ENCODE assay signal across 12 cellular contexts in the genomic region with DNA sequence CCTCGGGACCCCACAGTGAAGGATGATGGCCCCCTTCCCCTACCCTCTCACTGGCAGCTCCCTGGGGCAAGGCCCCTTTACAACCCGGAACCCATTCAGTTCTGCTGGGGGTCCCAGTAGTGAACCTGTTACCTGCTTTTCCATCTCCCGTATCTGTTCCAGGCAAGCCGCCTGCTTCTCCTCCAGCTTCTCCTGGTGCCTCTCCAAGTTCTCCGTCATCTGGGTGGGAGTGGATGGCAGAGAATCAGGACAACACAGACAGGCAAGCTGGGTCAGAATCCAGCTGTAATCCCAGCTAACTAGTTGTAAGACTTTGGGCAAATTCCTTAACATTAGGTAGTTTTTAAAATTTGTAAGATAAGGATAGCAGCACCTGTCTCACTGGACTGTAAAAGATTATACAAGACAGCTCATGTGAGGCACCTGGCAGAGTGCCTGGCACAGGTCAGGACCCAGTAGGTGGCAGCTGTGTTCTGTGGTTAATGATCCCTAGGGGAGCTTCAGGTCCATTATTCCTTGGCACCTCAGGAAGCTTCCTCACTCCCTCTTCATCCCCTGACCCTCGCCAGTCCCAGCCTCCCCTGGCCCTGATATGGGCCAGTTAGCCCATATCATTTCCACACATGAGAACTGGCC. TPM values are rescaled to one million over a fixed set of nuclear protein-coding genes. Genes with fewer than 3 reads are reported as not detected.
DNase-seq lines count a peak whose midpoint lies in the region; ATAC-seq, FAIRE-seq and TF ChIP-seq lines count a peak whose summit lies in the region.
"Had no signal": no experiment of that assay in that cellular context is flagged by ENCODE, and none has a peak within 500 bp of the region (broad histone marks: within the 10 kb centered on the region; RNA-seq: fewer than 3 reads in every experiment).

No MANE protein-coding gene starts in this region.

- no peak overlapping the region for H3K27ac ChIP-seq in neural progenitor cell
- H3K27ac ChIP-seq: ascending aorta, WERI-Rb-1 had no signal

- TF ChIP-seq CTCF in bronchial epithelial cell (IDR thresholded peaks at IDR 0.05; ENCODE audit: insufficient read depth, low read length, severe bottlenecking) = peak; percentile 31
- TF ChIP-seq CTCF in neural progenitor cell (IDR thresholded peaks at IDR 0.05) = no peak

- H3K27ac Mint-ChIP-seq in neural progenitor cell = peak overlapping the region; percentile 59

- H3K27me3 Mint-ChIP-seq in neural progenitor cell (ENCODE audit: insufficient read depth, low read depth) = peaks cover 25% of the 10 kb centered on the region

- no peak overlapping the region for H3K4me2 ChIP-seq in neural progenitor cell

- H3K4me1 ChIP-seq in neural progenitor cell = peaks cover 38% of the 10 kb centered on the region

- no peaks in the 10 kb centered on the region for H3K36me3 Mint-ChIP-seq in neural progenitor cell

- H3K4me1 Mint-ChIP-seq in neural progenitor cell = peaks cover 58% of the 10 kb centered on the region

- FAIRE-seq in bronchial epithelial cell (lab: Jason Lieb, UNC) = no peak

- intact Hi-C loops in posterior vena cava (cut with DNase I) = no loop called here

- H3K4me3 Mint-ChIP-seq in neural progenitor cell = peak overlapping the region; percentile 69

- H3K9me3 Mint-ChIP-seq in neural progenitor cell = no peaks in the 10 kb centered on the region

- no peak for ATAC-seq in GM18909 (IDR thresholded peaks at IDR 0.05; ENCODE audit: poor library complexity, unreplicated experiment)
- no peak for ATAC-seq in HG03196 (IDR thresholded peaks at IDR 0.05; ENCODE audit: unreplicated experiment)

- in situ Hi-C loops in Caki2 (cut with HindIII; ENCODE audit: low pct_unique_long_range_greater_than_20kb, low sequenced_read_pairs) = no loop called here

- H3K79me2 ChIP-seq in neural progenitor cell (ENCODE audit: low read depth) = no peaks in the 10 kb centered on the region

- H2AFZ ChIP-seq in neural progenitor cell (replicated peaks) = no peak overlapping the region

- no peaks in the 10 kb centered on the region for H3K36me3 ChIP-seq in bronchial epithelial cell (ENCODE audit: control insufficient read depth, insufficient read depth, low read length)
- H3K36me3 ChIP-seq in neural progenitor cell = no peaks in the 10 kb centered on the region
- H3K36me3 ChIP-seq: ascending aorta, WERI-Rb-1 had no signal

- H3K9me3 ChIP-seq in neural progenitor cell (ENCODE audit: low read depth) = no peaks in the 10 kb centered on the region
- H3K9me3 ChIP-seq: ascending aorta had no signal

- H3F3A ChIP-seq in neural progenitor cell (ENCODE audit: low read depth) = peaks cover 14% of the 10 kb centered on the region

- H3K27me3 ChIP-seq in bronchial epithelial cell (ENCODE audit: control insufficient read depth, insufficient read depth, low read length) (peaks cover 5% of the 10 kb centered on the region), neural progenitor cell (peaks cover 96% of the 10 kb centered on the region)
- H3K27me3 ChIP-seq: ascending aorta had no signal

- H4K20me1 ChIP-seq in neural progenitor cell (ENCODE audit: low read depth) = peaks cover 5% of the 10 kb centered on the region

- peak; percentile 44 for DNase-seq in Caki2 (ENCODE audit: low read depth)
- peak; percentile 74 for DNase-seq in HT-29 (ENCODE audit: low spot score)
- DNase-seq in bronchial epithelial cell (ENCODE audit: low read depth) = no peak
- no peak for DNase-seq in neural progenitor cell (ENCODE audit: low spot score)
- DNase-seq in posterior vena cava (ENCODE audit: low spot score) = no peak
- DNase-seq: activated T-cell treated with anti-CD3 and anti-CD28 coated beads, Interleukin-2, amount 50 U/mL, for 1 hour; NCI-H187 treated with DMSO at 0.1 percent for 48 hours; stimulated activated CD4-positive, alpha-beta T cell treated with anti-CD3 and anti-CD28 coated beads, Interleukin-4, amount 100 ng/mL, for 4 hours; WERI-Rb-1 had no signal

- no peak overlapping the region for H3K9ac ChIP-seq in neural progenitor cell

- no peak overlapping the region for H3K4me3 ChIP-seq in bronchial epithelial cell (ENCODE audit: low read depth, low read length)
- no peak overlapping the region for H3K4me3 ChIP-seq in neural progenitor cell
- H3K4me3 ChIP-seq: ascending aorta had no signal

RNA-seq across cellular contexts. Expression of a gene that starts 6.4 kb away (rescaled TPM):
- not detected in 2 replicates for total RNA-seq in Caki2 (2014; rRNA removed; shearing (Covaris generic); ENCODE audit: low replicate concordance)
- total RNA-seq in HT-29 (2014; rRNA removed; shearing (Covaris generic)) = not detected in 2 replicates
- total RNA-seq in bronchial epithelial cell = not detected in 2 replicates
- total RNA-seq in neural progenitor cell (ENCODE audit: low replicate concordance) = not detected in 2 replicates
- not detected for total RNA-seq in posterior vena cava
- total RNA-seq: ascending aorta had no signal

RNA-seq across cellular contexts. Expression of a gene that starts 18.5 kb away (rescaled TPM):
- not detected in 2 replicates for total RNA-seq in Caki2 (2014; rRNA removed; shearing (Covaris generic); ENCODE audit: low replicate concordance)
- 0.38 and 0.91 TPM in 2 replicates for total RNA-seq in HT-29 (2014; rRNA removed; shearing (Covaris generic))
- total RNA-seq in bronchial epithelial cell (not detected in 2 replicates), neural progenitor cell (ENCODE audit: low replicate concordance) (0.56 and 2.1 TPM in 2 replicates), posterior vena cava (10 to 100 TPM; 20.8 to 29.0 TPM)

RNA-seq across cellular contexts. Expression of a gene that starts 34.2 kb away (rescaled TPM):
- total RNA-seq in Caki2 (2014; rRNA removed; shearing (Covaris generic); ENCODE audit: low replicate concordance) = 2.6 and 4.6 TPM in 2 replicates
- 7.9 and 10.2 TPM in 2 replicates for total RNA-seq in HT-29 (2014; rRNA removed; shearing (Covaris generic))
- total RNA-seq in bronchial epithelial cell (6.3 and 6.8 TPM in 2 replicates), neural progenitor cell (ENCODE audit: low replicate concordance) (11.5 and 18.2 TPM in 2 replicates), posterior vena cava (10 to 100 TPM; 25.3 to 27.1 TPM)

RNA-seq across cellular contexts. Expression of a gene that starts 50.4 kb away (rescaled TPM):
- total RNA-seq in Caki2 (2014; rRNA removed; shearing (Covaris generic); ENCODE audit: low replicate concordance) = not detected in 2 replicates
- 6.4 and 17.7 TPM in 2 replicates for total RNA-seq in HT-29 (2014; rRNA removed; shearing (Covaris generic))
- total RNA-seq in bronchial epithelial cell = 11.6 and 11.8 TPM in 2 replicates
- 0.90 TPM in 1 of 2 replicates, not detected in the other for total RNA-seq in neural progenitor cell (ENCODE audit: low replicate concordance)
- total RNA-seq in posterior vena cava = under 1 TPM; 0.37 to 0.38 TPM
- total RNA-seq: ascending aorta had no signal

RNA-seq across cellular contexts. Expression of a gene that starts 51.5 kb away (rescaled TPM):
- 10.1 and 35.3 TPM in 2 replicates for total RNA-seq in Caki2 (2014; rRNA removed; shearing (Covaris generic); ENCODE audit: low replicate concordance)
- 15.3 and 16.4 TPM in 2 replicates for total RNA-seq in HT-29 (2014; rRNA removed; shearing (Covaris generic))
- total RNA-seq in bronchial epithelial cell = 12.1 and 17.3 TPM in 2 replicates
- total RNA-seq in neural progenitor cell (ENCODE audit: low replicate concordance) = 0.25 TPM in 1 of 2 replicates, not detected in the other
- total RNA-seq in posterior vena cava = 10 to 100 TPM; 29.2 to 31.2 TPM

Comparison
In these comparisons a context has a peak if more than half of its experiments do, and no peak if none do; other contexts are left out.
1. DNase-seq: peak in Caki2 (single experiment) and HT-29 (single experiment); none in bronchial epithelial cell (single experiment), neural progenitor cell (single experiment) and posterior vena cava (single experiment).